ENCODE assay signal across 13 cellular contexts in genomic region chr3:182294696-182295095, GRCh38.
DNase-seq lines count a peak whose midpoint lies in the region; TF ChIP-seq lines count a peak whose summit lies in the region.
"Had no signal": no experiment of that assay in that cellular context is flagged by ENCODE, and none has a peak within 500 bp of the region (broad histone marks: within the 10 kb centered on the region; RNA-seq: fewer than 3 reads in every experiment).

No MANE protein-coding gene starts in this region.

- H3K9me3 ChIP-seq in mammary epithelial cell (replicated peaks; ENCODE audit: insufficient read depth, low read length) (no peaks in the 10 kb centered on the region), trophoblast cell (ENCODE audit: insufficient read depth, low read depth, low read length) (peaks cover 2% of the 10 kb centered on the region)
- H3K9me3 ChIP-seq: BLaER1 treated with 17β-estradiol and CSF1 and Interleukin-3, amounts not matched to agents 10 nM and 100 nM had no signal

- BruUV-seq in mammary epithelial cell (replicated peaks; lab: Mats Ljungman, UMichigan): no TSS peak
- BruUV-seq in MCF 10A (replicated peaks; lab: Mats Ljungman, UMichigan): no TSS peak

- H3K27ac ChIP-seq in mammary epithelial cell (ENCODE audit: insufficient read depth, low read depth, low read length): no peak overlapping the region
- H3K27ac ChIP-seq in trophoblast cell (ENCODE audit: low read depth, low read length): no peak overlapping the region
- H3K27ac ChIP-seq: BLaER1 treated with 17β-estradiol and CSF1 and Interleukin-3, amounts not matched to agents 10 nM and 100 nM had no signal

- H3K4ac ChIP-seq in trophoblast cell (ENCODE audit: low read depth, low read length): no peak overlapping the region

- no peaks in the 10 kb centered on the region for H4K20me1 ChIP-seq in mammary epithelial cell (ENCODE audit: insufficient read depth, low read length)
- H4K20me1 ChIP-seq: BLaER1 treated with 17β-estradiol and CSF1 and Interleukin-3, amounts not matched to agents 10 nM and 100 nM had no signal

- H3K27me3 ChIP-seq in mammary epithelial cell (ENCODE audit: insufficient read depth, low read length) (no peaks in the 10 kb centered on the region), trophoblast cell (ENCODE audit: insufficient read depth, low read length) (no peaks in the 10 kb centered on the region)
- H3K27me3 ChIP-seq: BLaER1 treated with 17β-estradiol and CSF1 and Interleukin-3, amounts not matched to agents 10 nM and 100 nM had no signal

- dilution Hi-C loops in mammary epithelial cell (cut with HindIII; ENCODE audit: low sequenced_read_pairs): no loop called here

- H3K9ac ChIP-seq in mammary epithelial cell (ENCODE audit: insufficient read depth, low read length) (no peak overlapping the region), trophoblast cell (ENCODE audit: low read length) (no peak overlapping the region)
- H3K9ac ChIP-seq: BLaER1 treated with 17β-estradiol and CSF1 and Interleukin-3, amounts not matched to agents 10 nM and 100 nM had no signal

- H2AFZ ChIP-seq in mammary epithelial cell (ENCODE audit: low read depth, low read length) (peak overlapping the region; percentile 7), trophoblast cell (ENCODE audit: insufficient read depth, low read length, poor library complexity) (no peak overlapping the region)

- CTCF ChIA-PET in mammary epithelial cell (lab: Charles Lee; ENCODE audit: low non-redundant PET) (no interaction called here), MCF 10A (lab: Yijun Ruan, JAX) (no interaction called here)

- H3K4me2 ChIP-seq in mammary epithelial cell (ENCODE audit: insufficient read depth, low read depth, low read length): no peak overlapping the region
- no peak overlapping the region for H3K4me2 ChIP-seq in trophoblast cell (ENCODE audit: low read length)
- H3K4me2 ChIP-seq: BLaER1 treated with 17β-estradiol and CSF1 and Interleukin-3, amounts not matched to agents 10 nM and 100 nM had no signal

- no peak overlapping the region for H3K4me3 Mint-ChIP-seq in MCF 10A (ENCODE audit: unreplicated experiment)
- H3K4me3 Mint-ChIP-seq in activated naive CD8-positive, alpha-beta T cell treated with anti-CD3 and anti-CD28 coated beads for 36 hours: no peak overlapping the region
- H3K4me3 Mint-ChIP-seq: CD4-positive, CD25-positive, alpha-beta regulatory T cell; HFFc6 had no signal

- no peaks in the 10 kb centered on the region for H3K79me1 ChIP-seq in trophoblast cell (ENCODE audit: low read length)

- peak overlapping the region; percentile 43 for H2BK12ac ChIP-seq in trophoblast cell (ENCODE audit: low read length)

- no peak overlapping the region for H2BK120ac ChIP-seq in trophoblast cell (ENCODE audit: insufficient read depth, low read length, poor library complexity)

- no peaks in the 10 kb centered on the region for H3K79me2 ChIP-seq in mammary epithelial cell (ENCODE audit: insufficient read depth, low read length)
- no peaks in the 10 kb centered on the region for H3K79me2 ChIP-seq in trophoblast cell (ENCODE audit: control insufficient read depth, insufficient read depth, low read length, poor library complexity)

- DNase-seq in mammary epithelial cell (no peak), MCF 10A (ENCODE audit: unreplicated experiment) (no peak), myocyte (ENCODE audit: low read depth) (peak; percentile 10), trophoblast cell (no peak), cerebellar nuclear complex (lab: John Stamatoyannopoulos, UW) (no peak), inferior parietal cortex (ENCODE audit: extremely low spot score) (no peak)
- no peak for DNase-seq in activated naive CD8-positive, alpha-beta T cell treated with anti-CD3 and anti-CD28 coated beads for 36 hours
- DNase-seq: CD4-positive, CD25-positive, alpha-beta regulatory T cell; DMS53; GF-D8; HCEC 1CT; HFFc6 had no signal

- no peak overlapping the region for H3K27ac Mint-ChIP-seq in MCF 10A (ENCODE audit: low read depth, unreplicated experiment)
- H3K27ac Mint-ChIP-seq in activated naive CD8-positive, alpha-beta T cell treated with anti-CD3 and anti-CD28 coated beads for 36 hours: no peak overlapping the region
- H3K27ac Mint-ChIP-seq: CD4-positive, CD25-positive, alpha-beta regulatory T cell; HFFc6 had no signal

- in situ Hi-C loops in mammary epithelial cell (cut with MboI; ENCODE audit: low sequenced_read_pairs in 2 of 2): no loop called here

- H4K8ac ChIP-seq in trophoblast cell (ENCODE audit: low read depth, low read length): no peak overlapping the region

- H4K91ac ChIP-seq in trophoblast cell (ENCODE audit: low read depth, low read length): no peak overlapping the region

- H3K36me3 ChIP-seq in mammary epithelial cell (ENCODE audit: insufficient read depth, low read length): no peaks in the 10 kb centered on the region
- no peaks in the 10 kb centered on the region for H3K36me3 ChIP-seq in trophoblast cell (ENCODE audit: control insufficient read depth in 1 of 2, insufficient read depth in 2 of 2, low read length in 2 of 2)
- H3K36me3 ChIP-seq: BLaER1 treated with 17β-estradiol and CSF1 and Interleukin-3, amounts not matched to agents 10 nM and 100 nM had no signal

- no peaks in the 10 kb centered on the region for H3K27me3 Mint-ChIP-seq in MCF 10A (ENCODE audit: insufficient read depth, unreplicated experiment)
- H3K27me3 Mint-ChIP-seq in activated naive CD8-positive, alpha-beta T cell treated with anti-CD3 and anti-CD28 coated beads for 36 hours: no peaks in the 10 kb centered on the region
- H3K27me3 Mint-ChIP-seq: CD4-positive, CD25-positive, alpha-beta regulatory T cell had no signal

- H3K14ac ChIP-seq in trophoblast cell (ENCODE audit: low read length): no peak overlapping the region

- no peak for TF ChIP-seq CTCF in mammary epithelial cell (conservative IDR thresholded peaks at IDR 0.05 in 1 of 2, IDR thresholded peaks at IDR 0.05 in 1 of 2; ENCODE audit: extremely low read depth in 1 of 2, insufficient read depth in 1 of 2, low read depth in 1 of 2, low read length in 2 of 2)
- no peak for TF ChIP-seq CTCF in MCF 10A (IDR thresholded peaks at IDR 0.05; ENCODE audit: unreplicated experiment)

- H3K36me3 Mint-ChIP-seq in MCF 10A (ENCODE audit: insufficient read depth, unreplicated experiment): no peaks in the 10 kb centered on the region
- H3K36me3 Mint-ChIP-seq in activated naive CD8-positive, alpha-beta T cell treated with anti-CD3 and anti-CD28 coated beads for 36 hours: no peaks in the 10 kb centered on the region
- H3K36me3 Mint-ChIP-seq: CD4-positive, CD25-positive, alpha-beta regulatory T cell had no signal

- no peak overlapping the region for H2AK5ac ChIP-seq in trophoblast cell (ENCODE audit: low read length)

- H3K9me3 Mint-ChIP-seq in MCF 10A (ENCODE audit: unreplicated experiment): no peaks in the 10 kb centered on the region
- H3K9me3 Mint-ChIP-seq in activated naive CD8-positive, alpha-beta T cell treated with anti-CD3 and anti-CD28 coated beads for 36 hours: no peaks in the 10 kb centered on the region

- WGBS in mammary epithelial cell (ENCODE audit: low coverage, missing lambda C conversion rate): 84% methylated on average over 2 of the region's 2 CpGs
- no CpG with 5 or more reads among the region's 2 CpGs for WGBS in trophoblast cell (ENCODE audit: extremely low coverage, insufficient coverage, insufficient read length)

- no peak overlapping the region for H3K18ac ChIP-seq in trophoblast cell (ENCODE audit: low read length)

- H3K4me1 ChIP-seq in mammary epithelial cell (ENCODE audit: insufficient read depth, low read length) (no peaks in the 10 kb centered on the region), trophoblast cell (ENCODE audit: control insufficient read depth in 1 of 2, insufficient read depth in 2 of 2, low read length in 2 of 2) (peaks cover 4% of the 10 kb centered on the region in 2 experiments)
- H3K4me1 ChIP-seq: BLaER1 treated with 17β-estradiol and CSF1 and Interleukin-3, amounts not matched to agents 10 nM and 100 nM had no signal

- H4K12ac ChIP-seq in trophoblast cell (ENCODE audit: low read depth, low read length): no peak overlapping the region

- intact Hi-C loops in mammary epithelial cell (cut with micrococcal nuclease): no loop called here
- intact Hi-C loops in MCF 10A (cut with micrococcal nuclease): no loop called here

- no peak overlapping the region for H3K23ac ChIP-seq in trophoblast cell (ENCODE audit: low read length)

- no peak overlapping the region for H2BK5ac ChIP-seq in trophoblast cell (ENCODE audit: low read depth, low read length, poor library complexity)

- no peak overlapping the region for H3K4me3 ChIP-seq in mammary epithelial cell (replicated peaks in 1 of 3; ENCODE audit: insufficient read depth in 1 of 3, low read depth in 2 of 3, low read length in 3 of 3)
- no peak overlapping the region for H3K4me3 ChIP-seq in trophoblast cell (ENCODE audit: low read depth, low read length)
- H3K4me3 ChIP-seq: BLaER1 treated with 17β-estradiol and CSF1 and Interleukin-3, amounts not matched to agents 10 nM and 100 nM had no signal

- no peaks in the 10 kb centered on the region for H3K4me1 Mint-ChIP-seq in MCF 10A (ENCODE audit: insufficient read depth, unreplicated experiment)
- no peaks in the 10 kb centered on the region for H3K4me1 Mint-ChIP-seq in activated naive CD8-positive, alpha-beta T cell treated with anti-CD3 and anti-CD28 coated beads for 36 hours
- H3K4me1 Mint-ChIP-seq: CD4-positive, CD25-positive, alpha-beta regulatory T cell had no signal

- POLR2A ChIA-PET in MCF 10A (lab: Yijun Ruan, JAX): interaction anchor here (0.6 to 1.0 kb wide), 3 partner anchors 8 to 12 kb away, joined by 3 read pairs; no protein-coding TSS in a partner anchor
